In genomic region chr10:21257919-21258318, GRCh38 we compare ENCODE assay signal across 18 cellular contexts.
DNase-seq lines count a peak whose midpoint lies in the region; ATAC-seq, FAIRE-seq and TF ChIP-seq lines count a peak whose summit lies in the region.
"Had no signal": no experiment of that assay in that cellular context is flagged by ENCODE, and none has a peak within 500 bp of the region (broad histone marks: within the 10 kb centered on the region; RNA-seq: fewer than 3 reads in every experiment).

No MANE protein-coding gene starts in this region.

- H3K36me3 ChIP-seq in thyroid gland: no peaks in the 10 kb centered on the region

- no peak for ATAC-seq in GM19467 (IDR thresholded peaks at IDR 0.05; ENCODE audit: unreplicated experiment)

- FAIRE-seq in urothelium cell line (lab: Jason Lieb, UNC): no peak

- TF ChIP-seq POLR2A in thyroid gland (IDR thresholded peaks at IDR 0.05): no peak

- H3K27me3 ChIP-seq in thyroid gland: no peaks in the 10 kb centered on the region

- 60 to 74% methylated on average over 2 of the region's 2 CpGs for WGBS in thyroid gland, 2 donors

- DNase-seq in Daoy (ENCODE audit: low read depth): peak; percentile 8
- peak; percentile 30 for DNase-seq in M059J (ENCODE audit: low read depth)
- peak; percentile 28 for DNase-seq in dermis blood vessel endothelial cell
- DNase-seq in iris pigment epithelial cell (ENCODE audit: low read depth): peak; percentile 46
- no peak for DNase-seq in thyroid gland
- DNase-seq in urothelium cell line (ENCODE audit: low spot score): no peak
- DNase-seq in activated CD8-positive, alpha-beta memory T cell treated with anti-CD3 and anti-CD28 coated beads for 24 hours: no peak
- DNase-seq: CD4-positive, CD25-positive, alpha-beta regulatory T cell; DMS53; GDM1; GOT3; MV-4-11; NCI-H1417 treated with DMSO at 0.1 percent for 48 hours; NCI-H2029 treated with DMSO at 0.1 percent for 48 hours; NCI-H2227 treated with DMSO at 0.1 percent for 48 hours; NCI-H526 treated with DMSO at 0.1 percent for 48 hours; OCI-M1 had no signal

- H3K4me3 ChIP-seq in thyroid gland (replicated peaks in 1 of 3): no peak overlapping the region

- intact Hi-C loops in thyroid gland (cut with DNase I): no loop called here

- peaks cover 6 to 16% of the 10 kb centered on the region in 2 donors for H3K4me1 ChIP-seq in thyroid gland

- no peak for TF ChIP-seq CTCF in thyroid gland (IDR thresholded peaks at IDR 0.05)

- H3K9me3 ChIP-seq in thyroid gland: no peaks in the 10 kb centered on the region

- no peak overlapping the region for H3K27ac ChIP-seq in thyroid gland

Comparison
In these comparisons a context has a peak if more than half of its experiments do, and no peak if none do; other contexts are left out.
1. DNase-seq: peak in Daoy (single experiment), M059J (single experiment), dermis blood vessel endothelial cell (single experiment) and iris pigment epithelial cell (single experiment); none in thyroid gland (0 of 2), urothelium cell line (single experiment) and activated CD8-positive, alpha-beta memory T cell treated with anti-CD3 and anti-CD28 coated beads for 24 hours (single experiment).